In the genomic region with DNA sequence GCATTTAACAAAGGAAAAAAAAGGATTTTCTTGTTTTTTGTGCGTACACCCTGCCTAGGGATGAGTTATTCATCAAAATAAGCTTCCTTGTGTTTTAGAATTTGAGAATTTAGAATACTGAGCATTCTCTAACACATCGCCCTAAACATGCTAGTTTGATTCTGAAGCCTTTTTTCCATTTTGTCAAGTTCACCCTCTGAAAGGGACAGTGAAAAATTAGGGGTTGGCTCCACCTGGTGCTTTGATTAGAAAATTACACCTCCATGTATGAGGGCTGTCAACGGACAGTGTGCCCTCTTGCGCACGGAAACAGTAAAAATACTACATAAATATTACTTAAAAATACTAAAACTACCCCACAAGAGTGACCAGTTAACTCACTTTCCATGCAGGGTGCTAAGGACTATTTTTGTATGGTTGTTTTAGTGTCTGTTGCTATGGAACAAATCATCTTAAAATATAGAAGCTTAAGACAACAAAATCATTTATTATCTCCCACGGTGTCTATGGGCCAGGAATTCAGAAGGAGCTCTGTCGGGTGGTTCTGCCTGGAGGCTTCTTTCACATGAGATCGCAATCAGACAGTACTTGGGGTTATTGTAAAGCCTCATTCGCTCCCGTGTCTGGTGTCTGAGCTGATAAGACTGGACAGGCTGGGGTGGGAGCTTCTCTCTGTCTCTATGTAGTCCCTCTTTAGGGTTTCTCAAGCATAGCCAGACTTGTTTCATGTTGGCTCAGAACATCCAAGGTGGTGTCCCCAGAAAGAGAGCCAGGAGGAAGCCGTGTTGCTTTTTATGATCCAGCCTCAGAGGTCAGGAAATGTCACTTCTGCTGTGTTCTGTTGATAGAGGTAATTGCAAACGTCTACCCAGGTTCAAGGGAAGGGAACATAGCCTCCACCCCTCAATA, we compare ENCODE assay signal across 8 cellular contexts.
DNase-seq lines count a peak whose midpoint lies in the region; ATAC-seq lines count a peak whose summit lies in the region.

No MANE protein-coding gene starts in this region.

- ATAC-seq in GM19328 (IDR thresholded peaks at IDR 0.05; ENCODE audit: unreplicated experiment) (peak; percentile 43), HG03521 (IDR thresholded peaks at IDR 0.05; ENCODE audit: unreplicated experiment) (peak; percentile 66)
- ATAC-seq in effector memory CD8-positive, alpha-beta T cell (replicated peaks), result peak; percentile 97

- no peaks in the 10 kb centered on the region for H3K27me3 Mint-ChIP-seq in effector memory CD8-positive, alpha-beta T cell

- no peaks in the 10 kb centered on the region for H3K36me3 Mint-ChIP-seq in effector memory CD8-positive, alpha-beta T cell (ENCODE audit: insufficient read depth)

- H3K27ac Mint-ChIP-seq in effector memory CD8-positive, alpha-beta T cell, result no peak overlapping the region

- no peaks in the 10 kb centered on the region for H3K9me3 Mint-ChIP-seq in effector memory CD8-positive, alpha-beta T cell

- DNase-seq in CD1c-positive myeloid dendritic cell (ENCODE audit: extremely low spot score), result peak; percentile 84
- peak; percentile 51 for DNase-seq in NCI-H774 (lab: John Stamatoyannopoulos, UW)
- DNase-seq in activated CD4-positive, alpha-beta T cell treated with anti-CD3 and anti-CD28 coated beads, Interleukin-2, amount 50 U/mL, for 4 hours, result peak; percentile 59 to 61
- DNase-seq in effector memory CD8-positive, alpha-beta T cell, result peak; percentile 71 to 79 (median 73)
- DNase-seq in midbrain (lab: John Stamatoyannopoulos, UW), result peak; percentile 78
- peak; percentile 36 to 44 for DNase-seq in stimulated activated CD8-positive, alpha-beta memory T cell treated with anti-CD3 and anti-CD28 coated beads, Interleukin-4, amount 100 ng/mL, for 4 hours (ENCODE audit: low read depth in 2 of 2, low spot score in 1 of 2)

- no peak overlapping the region for H3K4me3 Mint-ChIP-seq in effector memory CD8-positive, alpha-beta T cell

- H3K4me1 Mint-ChIP-seq in effector memory CD8-positive, alpha-beta T cell (ENCODE audit: low read depth in 2 of 2), result peaks cover 0 to 6% of the 10 kb centered on the region in 2 donors

Comparison
In these comparisons a context has a peak if more than half of its experiments do, and no peak if none do; other contexts are left out.
1. Peak in every context shown above with its lines: DNase-seq and ATAC-seq.
2. ATAC-seq: peak in every context shown above with its lines; median percentile 97 in effector memory CD8-positive, alpha-beta T cell; 66 in HG03521; 43 in GM19328.